In the genomic region with DNA sequence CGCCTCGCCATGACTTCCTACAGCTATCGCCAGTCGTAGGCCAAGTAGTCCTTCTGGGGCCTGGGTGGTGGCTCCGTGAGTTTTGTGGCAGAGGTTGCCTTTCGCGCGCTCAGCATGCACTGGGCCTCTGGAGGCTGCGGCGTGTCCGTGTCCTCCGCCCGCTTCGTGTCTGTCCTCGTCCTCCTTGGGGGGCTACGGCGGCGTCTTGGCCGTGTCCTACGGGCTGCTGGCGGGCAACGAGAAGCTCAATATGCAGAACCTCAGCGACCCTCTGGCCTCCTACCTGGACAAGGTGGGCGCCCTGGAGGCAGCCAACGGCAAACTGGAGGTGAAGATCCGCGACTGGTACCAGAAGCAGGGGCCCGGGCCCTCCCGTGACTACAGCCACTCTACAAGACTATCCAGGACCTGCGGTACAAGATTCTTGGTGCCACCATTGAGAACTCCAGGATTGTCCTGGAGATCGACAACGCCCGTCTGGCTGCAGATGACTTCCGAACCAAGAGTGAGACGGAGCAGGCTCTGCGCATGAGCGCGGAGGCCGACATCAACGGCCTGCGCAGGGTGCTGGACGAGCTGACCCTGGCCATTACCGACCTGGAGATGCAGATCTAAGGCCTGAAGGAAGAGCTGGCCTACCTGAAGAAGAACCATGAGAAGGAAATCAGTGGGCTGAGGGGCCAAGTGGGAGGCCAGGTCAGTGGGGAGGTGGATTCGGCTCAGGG, we compare ENCODE assay signal across 33 cellular contexts.
"Had no signal": no experiment of that assay in that cellular context is flagged by ENCODE, and none has a peak within 500 bp of the region (broad histone marks: within the 10 kb centered on the region; RNA-seq: fewer than 3 reads in every experiment).

No MANE protein-coding gene starts in this region.

- DNase-seq: activated CD4-positive, alpha-beta memory T cell treated with anti-CD3 and anti-CD28 coated beads, Interleukin-2, amount 10 ng/mL, durations not matched to agents 7 days and 5 days; activated CD4-positive, alpha-beta T cell treated with anti-CD3 and anti-CD28 coated beads for 1 hour; activated CD4-positive, alpha-beta T cell treated with anti-CD3 and anti-CD28 coated beads for 48 hours; activated CD4-positive, CD25-positive, alpha-beta regulatory T cell; activated CD8-positive, alpha-beta memory T cell treated with anti-CD3 and anti-CD28 coated beads for 24 hours; activated CD8-positive, alpha-beta memory T cell treated with anti-CD3 and anti-CD28 coated beads, Interleukin-2, amount 10 ng/mL, durations not matched to agents 7 days and 5 days; activated CD8-positive, alpha-beta memory T cell treated with anti-CD3 and anti-CD28 coated beads, Interleukin-2, amount 50 U/mL, for 48 hours; activated effector memory CD4-positive, alpha-beta T cell treated with Interleukin-2 at 50 U/mL for 16 hours; activated naive CD8-positive, alpha-beta T cell treated with anti-CD3 and anti-CD28 coated beads, Interleukin-2, amount 10 ng/mL, durations not matched to agents 7 days and 5 days; activated T-cell treated with anti-CD3 and anti-CD28 coated beads, Interleukin-2, amount 50 U/mL, for 48 hours; amygdala; MM.1S; MV-4-11; NCI-H1092; NCI-H1436 treated with DMSO at 0.1 percent for 48 hours; NCI-H1694 treated with DMSO at 0.1 percent for 48 hours; NCI-H2029; NCI-H345; NCI-H526; NCI-H748 treated with DMSO at 0.1 percent for 48 hours; NK-92 treated with Interleukin-12 subunit alpha and Interleukin-12 subunit beta, amount 100 ng/mL, for 24 hours; PC-3; SW 1271; T-helper 1 cell; T1000; WERI-Rb-1 had no signal

- H3K27ac ChIP-seq: ascending aorta, breast epithelium, KMS-11, Peyer's patch, RWPE1, WERI-Rb-1 had no signal

- H3K36me3 Mint-ChIP-seq: activated CD8-positive, alpha-beta memory T cell treated with anti-CD3 and anti-CD28 coated beads, Interleukin-2, amount 10 ng/mL, durations not matched to agents 7 days and 5 days; activated naive CD4-positive, alpha-beta T cell treated with anti-CD3 and anti-CD28 coated beads, Interleukin-2, amount 50 U/mL, for 24 hours; activated naive CD8-positive, alpha-beta T cell treated with anti-CD3 and anti-CD28 coated beads, Interleukin-2, amount 10 ng/mL, durations not matched to agents 7 days and 5 days had no signal

- H3K9me3 ChIP-seq: ascending aorta, breast epithelium, Peyer's patch had no signal

- H3K27ac Mint-ChIP-seq: activated CD4-positive, alpha-beta memory T cell treated with anti-CD3 and anti-CD28 coated beads, Interleukin-2, amount 10 ng/mL, durations not matched to agents 7 days and 5 days; activated CD8-positive, alpha-beta memory T cell treated with anti-CD3 and anti-CD28 coated beads, Interleukin-2, amount 10 ng/mL, durations not matched to agents 7 days and 5 days; activated naive CD4-positive, alpha-beta T cell treated with anti-CD3 and anti-CD28 coated beads, Interleukin-2, amount 50 U/mL, for 24 hours; activated naive CD8-positive, alpha-beta T cell treated with anti-CD3 and anti-CD28 coated beads, Interleukin-2, amount 10 ng/mL, durations not matched to agents 7 days and 5 days had no signal

- H3K27me3 ChIP-seq: ascending aorta, breast epithelium, Peyer's patch had no signal

- H3K4me3 ChIP-seq: ascending aorta, breast epithelium, Peyer's patch had no signal

- ATAC-seq: activated CD8-positive, alpha-beta memory T cell treated with anti-CD3 and anti-CD28 coated beads, Interleukin-2, amount 10 ng/mL, durations not matched to agents 7 days and 5 days; PC-3; Right ventricle myocardium inferior had no signal

- H3K4me3 Mint-ChIP-seq: activated CD4-positive, alpha-beta memory T cell treated with anti-CD3 and anti-CD28 coated beads, Interleukin-2, amount 10 ng/mL, durations not matched to agents 7 days and 5 days; activated CD8-positive, alpha-beta memory T cell treated with anti-CD3 and anti-CD28 coated beads, Interleukin-2, amount 10 ng/mL, durations not matched to agents 7 days and 5 days; activated naive CD4-positive, alpha-beta T cell treated with anti-CD3 and anti-CD28 coated beads, Interleukin-2, amount 50 U/mL, for 24 hours; activated naive CD8-positive, alpha-beta T cell treated with anti-CD3 and anti-CD28 coated beads, Interleukin-2, amount 10 ng/mL, durations not matched to agents 7 days and 5 days had no signal

- H3K4me1 ChIP-seq: ascending aorta, breast epithelium, Peyer's patch had no signal

- H3K36me3 ChIP-seq: ascending aorta, breast epithelium, Peyer's patch, WERI-Rb-1 had no signal

- H3K4me1 Mint-ChIP-seq: activated CD4-positive, alpha-beta memory T cell treated with anti-CD3 and anti-CD28 coated beads, Interleukin-2, amount 10 ng/mL, durations not matched to agents 7 days and 5 days; activated CD8-positive, alpha-beta memory T cell treated with anti-CD3 and anti-CD28 coated beads, Interleukin-2, amount 10 ng/mL, durations not matched to agents 7 days and 5 days; activated naive CD4-positive, alpha-beta T cell treated with anti-CD3 and anti-CD28 coated beads, Interleukin-2, amount 50 U/mL, for 24 hours; activated naive CD8-positive, alpha-beta T cell treated with anti-CD3 and anti-CD28 coated beads, Interleukin-2, amount 10 ng/mL, durations not matched to agents 7 days and 5 days had no signal

- H3K27me3 Mint-ChIP-seq: activated CD4-positive, alpha-beta memory T cell treated with anti-CD3 and anti-CD28 coated beads, Interleukin-2, amount 10 ng/mL, durations not matched to agents 7 days and 5 days; activated CD8-positive, alpha-beta memory T cell treated with anti-CD3 and anti-CD28 coated beads, Interleukin-2, amount 10 ng/mL, durations not matched to agents 7 days and 5 days; activated naive CD4-positive, alpha-beta T cell treated with anti-CD3 and anti-CD28 coated beads, Interleukin-2, amount 50 U/mL, for 24 hours; activated naive CD8-positive, alpha-beta T cell treated with anti-CD3 and anti-CD28 coated beads, Interleukin-2, amount 10 ng/mL, durations not matched to agents 7 days and 5 days had no signal
